ENCODE assay signal across 14 cellular contexts in genomic region chr2:226644342-226644957, GRCh38.
A peak's percentile ranks its signal among the peaks of the same experiment; 100 is the strongest.
DNase-seq lines count a peak whose midpoint lies in the region; ATAC-seq and TF ChIP-seq lines count a peak whose summit lies in the region.
"Had no signal": no experiment of that assay in that cellular context is flagged by ENCODE, and none has a peak within 500 bp of the region (broad histone marks: within the 10 kb centered on the region; RNA-seq: fewer than 3 reads in every experiment).

No MANE protein-coding gene starts in this region.

- no peak for TF ChIP-seq CTCF in fibroblast of villous mesenchyme (IDR thresholded peaks at IDR 0.05; ENCODE audit: insufficient read depth, low read depth, low read length)
- TF ChIP-seq CTCF in nephron progenitor cell (IDR thresholded peaks at IDR 0.05) = no peak
- TF ChIP-seq CTCF in type B pancreatic cell (conservative IDR thresholded peaks at IDR 0.05) = no peak
- TF ChIP-seq CTCF in osteocyte (IDR thresholded peaks at IDR 0.05) = no peak

- no peak overlapping the region for H2BK120ac ChIP-seq in mesendoderm (ENCODE audit: low read depth, low read length)

- H3K36me3 ChIP-seq in mesendoderm (ENCODE audit: control insufficient read depth, insufficient read depth, low read length) = no peaks in the 10 kb centered on the region
- H3K36me3 ChIP-seq: adrenal gland, tibial artery had no signal

- H3K4me3 ChIP-seq in fibroblast of villous mesenchyme (ENCODE audit: low read depth, low read length) (no peak overlapping the region), mesendoderm (ENCODE audit: low read length) (no peak overlapping the region)
- H3K4me3 ChIP-seq: adrenal gland, tibial artery had no signal

- H3K4me2 ChIP-seq in mesendoderm (ENCODE audit: low read length) = no peak overlapping the region

- H3K4me3 Mint-ChIP-seq in nephron progenitor cell (peak overlapping the region; percentile 17), type B pancreatic cell (no peak overlapping the region), osteocyte (ENCODE audit: unreplicated experiment) (no peak overlapping the region)

- H3K79me1 ChIP-seq in mesendoderm (ENCODE audit: low read length) = no peaks in the 10 kb centered on the region

- H3K4me1 ChIP-seq in mesendoderm (ENCODE audit: control insufficient read depth, low read depth, low read length) = no peaks in the 10 kb centered on the region
- H3K4me1 ChIP-seq: adrenal gland had no signal

- no peak overlapping the region for H2BK15ac ChIP-seq in mesendoderm (replicated peaks; ENCODE audit: low read depth)

- no peak overlapping the region for H3K27ac ChIP-seq in mesendoderm (ENCODE audit: low read depth, low read length)
- H3K27ac ChIP-seq: adrenal gland, tibial artery, VCaP had no signal

- H3K23ac ChIP-seq in mesendoderm (ENCODE audit: low read length) = no peak overlapping the region

- peaks cover 33% of the 10 kb centered on the region for H3K9me3 Mint-ChIP-seq in nephron progenitor cell
- peaks cover 15% of the 10 kb centered on the region for H3K9me3 Mint-ChIP-seq in type B pancreatic cell
- peaks cover 11% of the 10 kb centered on the region for H3K9me3 Mint-ChIP-seq in osteocyte (ENCODE audit: unreplicated experiment)

- H2BK5ac ChIP-seq in mesendoderm (ENCODE audit: low read length) = no peak overlapping the region

- no peak overlapping the region for H3K56ac ChIP-seq in mesendoderm (ENCODE audit: low read length)

- in situ Hi-C loops in SK-MEL-5 (cut with HindIII; ENCODE audit: low pct_unique_long_range_greater_than_20kb, low sequenced_read_pairs) = no loop called here

- no peak overlapping the region for H3K4ac ChIP-seq in mesendoderm (ENCODE audit: low read depth, low read length)

- peak; percentile 56 for DNase-seq in AG08396 (ENCODE audit: low spot score)
- DNase-seq in SK-MEL-5 (ENCODE audit: low read depth, low spot score) = peak; percentile 6
- peak; percentile 79 for DNase-seq in fibroblast of villous mesenchyme (ENCODE audit: low read depth)
- no peak for DNase-seq in nephron progenitor cell
- DNase-seq in mesendoderm = no peak
- DNase-seq in type B pancreatic cell (ENCODE audit: extremely low spot score, unreplicated experiment) = no peak
- no peak for DNase-seq in osteocyte (ENCODE audit: extremely low spot score, unreplicated experiment)
- DNase-seq: effector CD4-positive, alpha-beta T cell; hypothalamus; SHP77 treated with DMSO at 0.1 percent for 48 hours; tibial artery had no signal

- H3K18ac ChIP-seq in mesendoderm (ENCODE audit: low read length) = no peak overlapping the region

- no peak for ATAC-seq in GM19463 (IDR thresholded peaks at IDR 0.05; ENCODE audit: unreplicated experiment)

- H3K4me1 Mint-ChIP-seq in nephron progenitor cell (peaks cover 32% of the 10 kb centered on the region), type B pancreatic cell (ENCODE audit: unreplicated experiment) (peaks cover 24% of the 10 kb centered on the region), osteocyte (ENCODE audit: unreplicated experiment) (peaks cover 7% of the 10 kb centered on the region)

- H3K27ac Mint-ChIP-seq in nephron progenitor cell = peak overlapping the region; percentile 76
- H3K27ac Mint-ChIP-seq in type B pancreatic cell = no peak overlapping the region
- no peak overlapping the region for H3K27ac Mint-ChIP-seq in osteocyte (ENCODE audit: unreplicated experiment)

- H3K79me2 ChIP-seq in mesendoderm (ENCODE audit: control insufficient read depth, insufficient read depth, low read length) = no peaks in the 10 kb centered on the region

- peaks cover 21% of the 10 kb centered on the region for H3K36me3 Mint-ChIP-seq in nephron progenitor cell (ENCODE audit: low read depth)
- peaks cover 9% of the 10 kb centered on the region for H3K36me3 Mint-ChIP-seq in type B pancreatic cell
- H3K36me3 Mint-ChIP-seq in osteocyte (ENCODE audit: unreplicated experiment) = peaks cover 2% of the 10 kb centered on the region

- WGBS in mesendoderm (ENCODE audit: extremely low coverage, insufficient coverage, low lambda C conversion rate) = no CpG with 5 or more reads among the region's 7 CpGs

- H4K8ac ChIP-seq in mesendoderm (ENCODE audit: low read depth, low read length) = no peak overlapping the region

- no peak overlapping the region for H4K5ac ChIP-seq in mesendoderm (ENCODE audit: low read length)

- no peak overlapping the region for H2AK5ac ChIP-seq in mesendoderm (ENCODE audit: low read length)

- peaks cover 3% of the 10 kb centered on the region for H3K27me3 Mint-ChIP-seq in nephron progenitor cell (ENCODE audit: low read depth, poor library complexity)
- H3K27me3 Mint-ChIP-seq in type B pancreatic cell = peaks cover 3% of the 10 kb centered on the region
- no peaks in the 10 kb centered on the region for H3K27me3 Mint-ChIP-seq in osteocyte (ENCODE audit: unreplicated experiment)

- H3K27me3 ChIP-seq in mesendoderm (ENCODE audit: insufficient read depth, low read length, poor library complexity) = no peaks in the 10 kb centered on the region
- H3K27me3 ChIP-seq: adrenal gland, tibial artery had no signal

- no peak overlapping the region for H3K9ac ChIP-seq in mesendoderm (ENCODE audit: low read length)

Comparison
In these comparisons a context has a peak if more than half of its experiments do, and no peak if none do; other contexts are left out.
1. DNase-seq: peak in AG08396 (single experiment), SK-MEL-5 (single experiment) and fibroblast of villous mesenchyme (single experiment); none in nephron progenitor cell (single experiment), mesendoderm (single experiment), type B pancreatic cell (single experiment) and osteocyte (single experiment).